ENCODE assay signal across 20 cellular contexts in genomic region chr7:101885597-101885955, GRCh38.
DNase-seq lines count a peak whose midpoint lies in the region; ATAC-seq and TF ChIP-seq lines count a peak whose summit lies in the region.
"Had no signal": no experiment of that assay in that cellular context is flagged by ENCODE, and none has a peak within 500 bp of the region (broad histone marks: within the 10 kb centered on the region; RNA-seq: fewer than 3 reads in every experiment).

No MANE protein-coding gene starts in this region.

- intact Hi-C loops in Caco-2 (cut with micrococcal nuclease; ENCODE audit: unreplicated experiment), result no loop called here
- intact Hi-C loops in vagina (cut with DNase I), result no loop called here

- TF ChIP-seq CTCF in Caco-2 (IDR thresholded peaks at IDR 0.05; ENCODE audit: insufficient read depth in 1 of 2, low read depth in 1 of 2, low read length in 1 of 2, severe bottlenecking in 1 of 2, unreplicated experiment in 1 of 2) (no peak), VCaP (conservative IDR thresholded peaks at IDR 0.05) (no peak), hepatocyte (IDR thresholded peaks at IDR 0.05; ENCODE audit: poor library complexity) (no peak), vagina (IDR thresholded peaks at IDR 0.05) (no peak)

- TF ChIP-seq POLR2A in vagina (IDR thresholded peaks at IDR 0.05), result no peak

- H3K4me2 ChIP-seq in hepatocyte, result no peak overlapping the region

- peaks cover 87% of the 10 kb centered on the region for H3K79me2 ChIP-seq in hepatocyte

- CTCF ChIA-PET in Caco-2 (lab: Charles Lee), result no interaction called here

- H3K36me3 ChIP-seq in Caco-2 (ENCODE audit: control insufficient read depth, insufficient read depth, low read length), result no peaks in the 10 kb centered on the region; the same call in 1 of the 2 replicates
- H3K36me3 ChIP-seq in hepatocyte (replicated peaks; ENCODE audit: insufficient read depth, low read depth), result no peaks in the 10 kb centered on the region
- H3K36me3 ChIP-seq in vagina, result no peaks in the 10 kb centered on the region

- H2AFZ ChIP-seq in hepatocyte, result no peak overlapping the region

- H3K4me1 Mint-ChIP-seq in Caco-2 (ENCODE audit: low read depth, unreplicated experiment), result peaks cover 60% of the 10 kb centered on the region
- peaks cover 42 to 75% of the 10 kb centered on the region in 2 donors for H3K4me1 Mint-ChIP-seq in stimulated activated naive B cell treated with anti-CD40 and anti-IgM and Interleukin-4, amounts not matched to agents 10 μg/mL and 1 μg/mL and 100 μg/mL, for 72 hours
- peaks cover 35% of the 10 kb centered on the region for H3K4me1 Mint-ChIP-seq in activated naive CD8-positive, alpha-beta T cell treated with anti-CD3 and anti-CD28 coated beads for 36 hours

- H3K27me3 ChIP-seq in Caco-2 (replicated peaks; ENCODE audit: control insufficient read depth, insufficient read depth, low read length) (no peaks in the 10 kb centered on the region), hepatocyte (no peaks in the 10 kb centered on the region), vagina (no peaks in the 10 kb centered on the region)

- H3K4me3 Mint-ChIP-seq in Caco-2 (ENCODE audit: unreplicated experiment), result peak overlapping the region; percentile 33
- H3K4me3 Mint-ChIP-seq in stimulated activated naive B cell treated with anti-CD40 and anti-IgM and Interleukin-4, amounts not matched to agents 10 μg/mL and 1 μg/mL and 100 μg/mL, for 72 hours, result no peak overlapping the region
- H3K4me3 Mint-ChIP-seq in activated naive CD8-positive, alpha-beta T cell treated with anti-CD3 and anti-CD28 coated beads for 36 hours, result no peak overlapping the region
- H3K4me3 Mint-ChIP-seq: activated CD8-positive, alpha-beta T cell treated with anti-CD3 and anti-CD28 coated beads, Interleukin-2, amount 10 ng/mL, durations not matched to agents 7 days and 5 days; natural killer cell treated with Interleukin-12 subunit alpha and Interleukin-12 subunit beta and Interleukin-15 and Interleukin-18, amount 100 ng/mL, for 72 hours had no signal

- H4K20me1 ChIP-seq in hepatocyte (ENCODE audit: insufficient read depth, poor library complexity, severe bottlenecking), result peaks cover 29% of the 10 kb centered on the region

- H3K4me1 ChIP-seq in Caco-2 (peaks cover 50% of the 10 kb centered on the region), hepatocyte (ENCODE audit: insufficient read depth) (peaks cover 40% of the 10 kb centered on the region), vagina (peaks cover 36% of the 10 kb centered on the region)

- H3K27ac Mint-ChIP-seq in Caco-2 (ENCODE audit: unreplicated experiment), result peak overlapping the region; percentile 95
- H3K27ac Mint-ChIP-seq in stimulated activated naive B cell treated with anti-CD40 and anti-IgM and Interleukin-4, amounts not matched to agents 10 μg/mL and 1 μg/mL and 100 μg/mL, for 72 hours, result no peak overlapping the region
- no peak overlapping the region for H3K27ac Mint-ChIP-seq in activated naive CD8-positive, alpha-beta T cell treated with anti-CD3 and anti-CD28 coated beads for 36 hours
- H3K27ac Mint-ChIP-seq: activated T-helper 2 cell treated with anti-CD3 and anti-CD28 coated beads, Interferon-gamma antibody, Interleukin-2, Interleukin-4, amounts not matched to agents 10 μg/mL and 5 μg/mL and 100 μg/mL, durations not matched to agents 14 hours and 24 hours and 36 hours had no signal

- POLR2A ChIA-PET in Caco-2 (lab: Charles Lee), result interaction anchor here (0.6 kb wide), 1 partner anchor 48 kb away, joined by 6 read pairs; no protein-coding TSS in a partner anchor

- no peaks in the 10 kb centered on the region for H3K9me3 Mint-ChIP-seq in Caco-2 (ENCODE audit: unreplicated experiment)
- H3K9me3 Mint-ChIP-seq in stimulated activated naive B cell treated with anti-CD40 and anti-IgM and Interleukin-4, amounts not matched to agents 10 μg/mL and 1 μg/mL and 100 μg/mL, for 72 hours, result no peaks in the 10 kb centered on the region
- no peaks in the 10 kb centered on the region for H3K9me3 Mint-ChIP-seq in activated naive CD8-positive, alpha-beta T cell treated with anti-CD3 and anti-CD28 coated beads for 36 hours
- H3K9me3 Mint-ChIP-seq: activated T-helper 2 cell treated with anti-CD3 and anti-CD28 coated beads, Interferon-gamma antibody, Interleukin-2, Interleukin-4, amounts not matched to agents 10 μg/mL and 5 μg/mL and 100 μg/mL, durations not matched to agents 14 hours and 24 hours and 36 hours; natural killer cell treated with Interleukin-12 subunit alpha and Interleukin-12 subunit beta and Interleukin-15 and Interleukin-18, amount 100 ng/mL, for 72 hours had no signal

- no TSS peak for BruUV-seq in Caco-2 (replicated peaks; lab: Mats Ljungman, UMichigan)

- H3K27me3 Mint-ChIP-seq in Caco-2 (ENCODE audit: insufficient read depth, unreplicated experiment), result no peaks in the 10 kb centered on the region
- no peaks in the 10 kb centered on the region for H3K27me3 Mint-ChIP-seq in stimulated activated naive B cell treated with anti-CD40 and anti-IgM and Interleukin-4, amounts not matched to agents 10 μg/mL and 1 μg/mL and 100 μg/mL, for 72 hours
- no peaks in the 10 kb centered on the region for H3K27me3 Mint-ChIP-seq in activated naive CD8-positive, alpha-beta T cell treated with anti-CD3 and anti-CD28 coated beads for 36 hours
- H3K27me3 Mint-ChIP-seq: natural killer cell treated with Interleukin-12 subunit alpha and Interleukin-12 subunit beta and Interleukin-15 and Interleukin-18, amount 100 ng/mL, for 72 hours had no signal

- DNase-seq in Caco-2 (no peak), hepatocyte (ENCODE audit: low spot score) (no peak), activated gamma-delta T cell (lab: John Stamatoyannopoulos, UW) (no peak), vagina (ENCODE audit: extremely low spot score in 2 of 2) (no peak)
- no peak for DNase-seq in stimulated activated naive B cell treated with anti-CD40 and anti-IgM and Interleukin-4, amounts not matched to agents 10 μg/mL and 1 μg/mL and 100 μg/mL, for 72 hours
- no peak for DNase-seq in activated naive CD8-positive, alpha-beta T cell treated with anti-CD3 and anti-CD28 coated beads for 36 hours
- no peak for DNase-seq in activated effector memory CD4-positive, alpha-beta T cell treated with Interleukin-2 at 50 U/mL for 16 hours
- DNase-seq: activated CD8-positive, alpha-beta T cell treated with anti-CD3 and anti-CD28 coated beads, Interleukin-2, amount 10 ng/mL, durations not matched to agents 7 days and 5 days; AML-193; dermis blood vessel endothelial cell; HCEC 1CT; NCI-H1417; NCI-H345; retina; stimulated activated CD4-positive, alpha-beta T cell treated with anti-CD3 and anti-CD28 coated beads, Interleukin-2, amount 100 ng/mL, for 24 hours had no signal

- WGBS in hepatocyte (ENCODE audit: low lambda C conversion rate, missing lambda C conversion rate), result 92% methylated on average over 12 of the region's 12 CpGs

- H3K27ac ChIP-seq in VCaP, result peak overlapping the region; percentile 98
- H3K27ac ChIP-seq in hepatocyte, result peak overlapping the region; percentile 91
- H3K27ac ChIP-seq in vagina, result no peak overlapping the region
- H3K27ac ChIP-seq: SK-N-MC had no signal

- H3K4me3 ChIP-seq in Caco-2 (ENCODE audit: low read depth, low read length) (no peak overlapping the region), hepatocyte (no peak overlapping the region), vagina (no peak overlapping the region)
- H3K4me3 ChIP-seq: SK-N-MC had no signal

- no peaks in the 10 kb centered on the region for H3K9me2 ChIP-seq in hepatocyte (replicated peaks; ENCODE audit: insufficient read depth)

- H3K36me3 Mint-ChIP-seq in Caco-2 (ENCODE audit: insufficient read depth, unreplicated experiment), result peaks cover 83% of the 10 kb centered on the region
- peaks cover 0 to 9% of the 10 kb centered on the region in 2 donors for H3K36me3 Mint-ChIP-seq in stimulated activated naive B cell treated with anti-CD40 and anti-IgM and Interleukin-4, amounts not matched to agents 10 μg/mL and 1 μg/mL and 100 μg/mL, for 72 hours
- H3K36me3 Mint-ChIP-seq in activated naive CD8-positive, alpha-beta T cell treated with anti-CD3 and anti-CD28 coated beads for 36 hours, result peaks cover 3% of the 10 kb centered on the region
- H3K36me3 Mint-ChIP-seq: natural killer cell treated with Interleukin-12 subunit alpha and Interleukin-12 subunit beta and Interleukin-15 and Interleukin-18, amount 100 ng/mL, for 72 hours had no signal

- H3K9me3 ChIP-seq in Caco-2, result no peaks in the 10 kb centered on the region
- no peaks in the 10 kb centered on the region for H3K9me3 ChIP-seq in hepatocyte (ENCODE audit: low read depth)
- H3K9me3 ChIP-seq in vagina, result no peaks in the 10 kb centered on the region

- ATAC-seq in stimulated activated naive B cell treated with anti-CD40 and anti-IgM and Interleukin-4, amounts not matched to agents 10 μg/mL and 1 μg/mL and 100 μg/mL, for 72 hours (replicated peaks), result peak; percentile 28 to 48
- ATAC-seq: left colon had no signal
